1 cellular context compared by ENCODE assay signal in genomic region chr11:32843544-32843943, GRCh38.
TF ChIP-seq lines count a peak whose summit lies in the region.

No MANE protein-coding gene starts in this region.

TF ChIP-seq in K562, 482 proteins besides CTCF, POLR2A, EP300 and RAD21:
- no peak for TF ChIP-seq TCF15 (CRISPR knock-in tag; IDR thresholded peaks at IDR 0.05)
- no peak for TF ChIP-seq FOXO4 (CRISPR knock-in tag; IDR thresholded peaks at IDR 0.05)
- TF ChIP-seq CEBPB (tag; IDR thresholded peaks at IDR 0.05): peak; percentile 57
- no peak for TF ChIP-seq JUN (IDR thresholded peaks at IDR 0.05; ENCODE audit: borderline replicate concordance, low read depth, low read length)
- TF ChIP-seq JUN (CRISPR knock-in tag; IDR thresholded peaks at IDR 0.05; ENCODE audit: borderline replicate concordance): no peak
- TF ChIP-seq, protein P1, sequence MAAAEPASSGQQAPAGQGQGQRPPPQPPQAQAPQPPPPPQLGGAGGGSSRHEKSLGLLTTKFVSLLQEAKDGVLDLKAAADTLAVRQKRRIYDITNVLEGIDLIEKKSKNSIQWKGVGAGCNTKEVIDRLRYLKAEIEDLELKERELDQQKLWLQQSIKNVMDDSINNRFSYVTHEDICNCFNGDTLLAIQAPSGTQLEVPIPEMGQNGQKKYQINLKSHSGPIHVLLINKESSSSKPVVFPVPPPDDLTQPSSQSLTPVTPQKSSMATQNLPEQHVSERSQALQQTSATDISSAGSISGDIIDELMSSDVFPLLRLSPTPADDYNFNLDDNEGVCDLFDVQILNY (CRISPR knock-in tag; IDR thresholded peaks at IDR 0.05): no peak
- no peak for TF ChIP-seq RUNX1 (IDR thresholded peaks at IDR 0.05; ENCODE audit: low read depth)
TF ChIP-seq in K562: peak in this region for 1.
